ENCODE assay signal across 9 cellular contexts in the genomic region with DNA sequence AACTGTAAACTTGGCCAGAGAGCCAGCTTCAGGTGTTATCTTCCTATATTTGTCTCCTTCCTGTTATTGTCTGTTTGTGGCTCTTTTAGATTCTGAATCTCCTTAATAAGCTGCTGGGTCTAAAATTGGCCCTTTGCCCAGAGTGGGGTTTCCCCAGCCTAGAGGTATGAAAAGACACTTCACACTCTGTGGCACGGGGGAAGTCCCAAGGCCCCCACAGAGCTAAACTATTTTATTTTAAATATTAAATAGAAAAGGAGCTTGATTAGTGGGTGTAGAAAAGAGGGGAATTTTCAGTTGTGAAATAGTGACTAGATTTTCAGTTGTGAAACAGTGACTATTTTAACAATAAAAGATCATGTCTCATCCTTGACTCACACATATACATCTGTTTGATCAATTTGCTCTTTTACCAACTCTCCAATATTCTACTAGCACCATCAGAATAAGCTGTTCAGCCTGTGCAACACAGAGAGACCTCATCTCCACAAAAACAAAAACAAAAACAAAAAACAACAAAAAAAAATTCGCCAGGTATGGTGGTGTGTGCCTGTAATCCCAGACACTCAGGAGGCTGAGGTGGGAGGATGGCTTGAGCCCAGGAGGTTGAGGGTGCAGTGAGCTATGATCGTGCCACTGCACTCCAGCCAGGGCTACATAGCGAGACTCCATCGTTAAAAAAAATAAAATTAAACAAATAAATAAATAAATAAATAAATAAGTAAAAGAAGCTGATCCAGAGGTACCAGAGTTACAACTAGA. TPM values are rescaled to one million over a fixed set of nuclear protein-coding genes. Genes with fewer than 3 reads are reported as not detected.
DNase-seq lines count a peak whose midpoint lies in the region; ATAC-seq and TF ChIP-seq lines count a peak whose summit lies in the region.
"Had no signal": no experiment of that assay in that cellular context is flagged by ENCODE, and none has a peak within 500 bp of the region (broad histone marks: within the 10 kb centered on the region; RNA-seq: fewer than 3 reads in every experiment).

No MANE protein-coding gene starts in this region.

- peak; percentile 97 for ATAC-seq in GM21825 (IDR thresholded peaks at IDR 0.05; ENCODE audit: unreplicated experiment)
- ATAC-seq: HCT116 had no signal

- H3K4me3 ChIP-seq in sigmoid colon, result no peak overlapping the region

- H3K9me3 ChIP-seq in sigmoid colon, result no peaks in the 10 kb centered on the region

- H3K4me1 ChIP-seq in sigmoid colon, result no peaks in the 10 kb centered on the region

- no peak for TF ChIP-seq CTCF in sigmoid colon (IDR thresholded peaks at IDR 0.05)

- no peak for TF ChIP-seq POLR2A in sigmoid colon (IDR thresholded peaks at IDR 0.05)

- no peak for TF ChIP-seq EP300 in sigmoid colon (IDR thresholded peaks at IDR 0.05)

- 80 to 81% methylated on average over 5 of the region's 5 CpGs for WGBS in sigmoid colon, 2 donors

- peak; percentile 44 for DNase-seq in GM03348 (ENCODE audit: low spot score)
- DNase-seq in NK-92 treated with Interleukin-12 subunit alpha and Interleukin-12 subunit beta, amount 100 ng/mL, for 24 hours (lab: John Stamatoyannopoulos, UW), result peak; percentile 68
- DNase-seq in activated naive CD4-positive, alpha-beta T cell (lab: John Stamatoyannopoulos, UW), result peak; percentile 26 to 60 (median 40)
- DNase-seq in stimulated activated CD4-positive, alpha-beta T cell treated with anti-CD3 and anti-CD28 coated beads, Interleukin-1b, Interleukin-23, amount 100 ng/mL, for 48 hours, result peak; percentile 88
- no peak for DNase-seq in cardiac septum (ENCODE audit: low spot score)
- no peak for DNase-seq in cerebellar cortex (ENCODE audit: low spot score)
- DNase-seq in sigmoid colon, result no peak

- no peak overlapping the region for H3K27ac ChIP-seq in sigmoid colon

- no peaks in the 10 kb centered on the region for H3K36me3 ChIP-seq in sigmoid colon

- intact Hi-C loops in cardiac septum (cut with DNase I), result no loop called here
- intact Hi-C loops in sigmoid colon (cut with DNase I), result no loop called here

- H3K27me3 ChIP-seq in sigmoid colon, result no peaks in the 10 kb centered on the region

RNA-seq across cellular contexts. Expression of gene ADO, which starts 24.9 kb away (rescaled TPM):
- total RNA-seq in cardiac septum (19.5 TPM), sigmoid colon (10 to 100 TPM; 13.0 to 18.9 (median 18.0) TPM)
- polyA plus RNA-seq in sigmoid colon, result 1 to 10 TPM; 5.4 to 8.1 (median 7.4) TPM

RNA-seq across cellular contexts. Expression of gene EGR2, which starts 36.5 kb away (rescaled TPM):
- total RNA-seq in cardiac septum (4.8 TPM), sigmoid colon (1 to 10 TPM; 1.7 to 3.4 (median 1.8) TPM)
- 1 to 10 TPM in 2 of 3 donors, under 1 TPM in 1; 0.23 to 2.2 (median 1.8) TPM for polyA plus RNA-seq in sigmoid colon

Comparison
In these comparisons a context has a peak if more than half of its experiments do, and no peak if none do; other contexts are left out.
1. DNase-seq: peak in GM03348 (single experiment), NK-92 treated with Interleukin-12 subunit alpha and Interleukin-12 subunit beta, amount 100 ng/mL, for 24 hours (single experiment), activated naive CD4-positive, alpha-beta T cell (4 of 4) and stimulated activated CD4-positive, alpha-beta T cell treated with anti-CD3 and anti-CD28 coated beads, Interleukin-1b, Interleukin-23, amount 100 ng/mL, for 48 hours (single experiment); none in cardiac septum (single experiment), cerebellar cortex (single experiment) and sigmoid colon (single experiment).